In genomic region chr2:66561645-66562336, GRCh38 we compare ENCODE assay signal across 16 cellular contexts.
DNase-seq lines count a peak whose midpoint lies in the region; ATAC-seq, FAIRE-seq and TF ChIP-seq lines count a peak whose summit lies in the region.
"Had no signal": no experiment of that assay in that cellular context is flagged by ENCODE, and none has a peak within 500 bp of the region (broad histone marks: within the 10 kb centered on the region; RNA-seq: fewer than 3 reads in every experiment).

No MANE protein-coding gene starts in this region.

- no peak overlapping the region for H2BK120ac ChIP-seq in H9 (ENCODE audit: low read depth, low read length, poor library complexity, severe bottlenecking)

- H3T11ph ChIP-seq in H9 (ENCODE audit: low read length), result no peak overlapping the region

- no peak overlapping the region for H3K14ac ChIP-seq in H9 (ENCODE audit: insufficient read depth, low read length)

- H3K27ac Mint-ChIP-seq in astrocyte (ENCODE audit: unreplicated experiment), result no peak overlapping the region
- peak overlapping the region in 1 of 3 experiments; percentile 85; a peak in 3 of 7 replicates for H3K27ac Mint-ChIP-seq in H9
- H3K27ac Mint-ChIP-seq: activated T-helper 17 cell treated with anti-CD3 and anti-CD28 coated beads, Interleukin-2, amount 50 U/mL, for 72 hours had no signal

- FAIRE-seq in astrocyte (lab: Jason Lieb, UNC), result peak; percentile 26
- FAIRE-seq in HepG2 (lab: Jason Lieb, UNC), result no peak
- FAIRE-seq: keratinocyte had no signal

- no peak overlapping the region for H2AFZ ChIP-seq in astrocyte (ENCODE audit: low read depth, low read length)
- H2AFZ ChIP-seq in HepG2 (ENCODE audit: low read length), result no peak overlapping the region
- H2AFZ ChIP-seq in H9 (ENCODE audit: low read length), result no peak overlapping the region

- CTCF ChIA-PET in HepG2 (lab: Yijun Ruan, JAX; ENCODE audit: low intra/inter-chr PET ratio, low total read pairs), result no interaction called here

- H3K79me1 ChIP-seq in H9 (ENCODE audit: insufficient read depth, low read depth, low read length, poor library complexity, severe bottlenecking), result no peaks in the 10 kb centered on the region

- TF ChIP-seq CTCF in astrocyte (IDR thresholded peaks at IDR 0.05; ENCODE audit: insufficient read depth, low read depth, low read length), result no peak
- no peak for TF ChIP-seq CTCF in HepG2 (CRISPR knock-in tag; IDR thresholded peaks at IDR 0.05)
- TF ChIP-seq CTCF in stomach (IDR thresholded peaks at IDR 0.05), result no peak
- TF ChIP-seq CTCF in spleen (IDR thresholded peaks at IDR 0.05 in 8 of 11, conservative IDR thresholded peaks at IDR 0.05 in 3 of 11), result no peak
- no peak for TF ChIP-seq CTCF in H9 (conservative IDR thresholded peaks at IDR 0.05)

- H2BK12ac ChIP-seq in H9 (ENCODE audit: insufficient read length, low read depth, low read length), result no peak overlapping the region

- H3K27me3 Mint-ChIP-seq in astrocyte (ENCODE audit: low read depth, unreplicated experiment), result no peaks in the 10 kb centered on the region
- H3K27me3 Mint-ChIP-seq in H9 (ENCODE audit: low read depth), result peaks cover 2% of the 10 kb centered on the region; the same call in 1 of the 2 replicates

- H3K9me3 ChIP-seq in astrocyte (ENCODE audit: insufficient read depth, low read depth, low read length) (no peaks in the 10 kb centered on the region), HepG2 (ENCODE audit: low read length) (no peaks in the 10 kb centered on the region), stomach (no peaks in the 10 kb centered on the region), spleen (no peaks in the 10 kb centered on the region), H9 (ENCODE audit: control insufficient read depth, low read depth, low read length) (no peaks in the 10 kb centered on the region)
- H3K9me3 ChIP-seq: ascending aorta had no signal

- H3K9me3 Mint-ChIP-seq in astrocyte (ENCODE audit: unreplicated experiment) (no peaks in the 10 kb centered on the region), H9 (no peaks in the 10 kb centered on the region)
- H3K9me3 Mint-ChIP-seq: activated T-helper 17 cell treated with anti-CD3 and anti-CD28 coated beads, Interleukin-2, amount 50 U/mL, for 72 hours had no signal

- H3K27ac ChIP-seq in astrocyte (ENCODE audit: low read depth, low read length) (no peak overlapping the region), HepG2 (ENCODE audit: extremely low read length, insufficient read depth, low read length) (no peak overlapping the region), stomach (peak overlapping the region in 3 of 5 donors; percentile 30 to 43 (median 34)), spleen (no peak overlapping the region), H9 (ENCODE audit: insufficient read length, low read depth, low read length) (no peak overlapping the region)
- H3K27ac ChIP-seq: ascending aorta had no signal

- no TSS peak for BruUV-seq in HepG2 (replicated peaks; lab: Mats Ljungman, UMichigan)

- H4K20me1 ChIP-seq in astrocyte (ENCODE audit: insufficient read depth, low read length), result peaks cover 4% of the 10 kb centered on the region
- H4K20me1 ChIP-seq in HepG2 (ENCODE audit: insufficient read depth, low read length), result no peaks in the 10 kb centered on the region; the same call in 1 of the 2 replicates
- no peaks in the 10 kb centered on the region for H4K20me1 ChIP-seq in H9 (ENCODE audit: control insufficient read depth, insufficient read depth, insufficient read length)

- H3K36me3 Mint-ChIP-seq in astrocyte (ENCODE audit: low read depth, unreplicated experiment) (no peaks in the 10 kb centered on the region), H9 (ENCODE audit: insufficient read depth in 1 of 3, low read depth in 3 of 3) (no peaks in the 10 kb centered on the region)
- H3K36me3 Mint-ChIP-seq: CD4-positive, alpha-beta memory T cell had no signal

- ATAC-seq in HepG2, result no peak
- ATAC-seq: activated T-helper 17 cell treated with anti-CD3 and anti-CD28 coated beads, Interleukin-2, amount 50 U/mL, for 72 hours had no signal

- H2BK15ac ChIP-seq in H9 (ENCODE audit: low read depth, low read length), result no peak overlapping the region

- intact Hi-C loops in HepG2 (cut with micrococcal nuclease; ENCODE audit: unreplicated experiment) (no loop called here), stomach (cut with DNase I; ENCODE audit: low total_unique reads) (no loop called here), spleen (cut with DNase I; ENCODE audit: low total_unique reads) (no loop called here)

- H3K4me1 Mint-ChIP-seq in astrocyte (ENCODE audit: low read depth, unreplicated experiment) (peaks cover 8% of the 10 kb centered on the region), H9 (peaks cover 14 to 19% of the 10 kb centered on the region in 2 experiments)
- H3K4me1 Mint-ChIP-seq: activated T-helper 17 cell treated with anti-CD3 and anti-CD28 coated beads, Interleukin-2, amount 50 U/mL, for 72 hours; CD4-positive, alpha-beta memory T cell had no signal

- H4K8ac ChIP-seq in H9 (replicated peaks; ENCODE audit: insufficient read length, low read depth, low read length), result no peak overlapping the region

- H3K27me3 ChIP-seq in astrocyte (ENCODE audit: insufficient read depth, low read length) (no peaks in the 10 kb centered on the region), HepG2 (ENCODE audit: control insufficient read depth in 1 of 2, insufficient read depth in 2 of 2, low read length in 2 of 2) (no peaks in the 10 kb centered on the region), stomach (no peaks in the 10 kb centered on the region), spleen (replicated peaks in 1 of 7) (no peaks in the 10 kb centered on the region), H9 (ENCODE audit: insufficient read depth, low read length) (no peaks in the 10 kb centered on the region)
- H3K27me3 ChIP-seq: ascending aorta had no signal

- TF ChIP-seq EP300 in HepG2 (IDR thresholded peaks at IDR 0.05; ENCODE audit: low read depth in 2 of 2, low read length in 2 of 2) (no peak), HepG2 (CRISPR knock-in tag; IDR thresholded peaks at IDR 0.05; ENCODE audit: borderline replicate concordance) (no peak), stomach (IDR thresholded peaks at IDR 0.05) (no peak)

- no peak overlapping the region for H3K4ac ChIP-seq in H9 (ENCODE audit: low read depth, low read length)

- H3K4me3 Mint-ChIP-seq in astrocyte (ENCODE audit: unreplicated experiment) (no peak overlapping the region), H9 (no peak overlapping the region; a peak in 2 of 5 replicates)
- H3K4me3 Mint-ChIP-seq: activated T-helper 17 cell treated with anti-CD3 and anti-CD28 coated beads, Interleukin-2, amount 50 U/mL, for 72 hours; CD4-positive, alpha-beta memory T cell had no signal

- H3K36me3 ChIP-seq in astrocyte (ENCODE audit: insufficient read depth, low read length) (no peaks in the 10 kb centered on the region), HepG2 (replicated peaks in 1 of 2; ENCODE audit: control insufficient read depth in 1 of 2, insufficient read depth in 2 of 2, low read length in 2 of 2) (no peaks in the 10 kb centered on the region), stomach (no peaks in the 10 kb centered on the region), spleen (no peaks in the 10 kb centered on the region)
- H3K36me3 ChIP-seq: ascending aorta had no signal

- WGBS in HepG2 (ENCODE audit: low lambda C conversion rate), result 72% methylated on average over 3 of the region's 3 CpGs
- 51 to 69% (median 59%) methylated on average over 3 of the region's 3 CpGs for WGBS in stomach, 5 donors
- 39 to 56% (median 54%) methylated on average over 3 of the region's 3 CpGs for WGBS in spleen, 5 donors
- WGBS in H9 (ENCODE audit: extremely low coverage, insufficient read length, low lambda C conversion rate), result no CpG with 5 or more reads among the region's 3 CpGs

- no peak overlapping the region for H3K23ac ChIP-seq in H9 (ENCODE audit: insufficient read length, low read depth, low read length)

- H3K4me3 ChIP-seq in astrocyte (ENCODE audit: insufficient read depth, low read depth, low read length) (no peak overlapping the region), HepG2 (replicated peaks in 1 of 3; ENCODE audit: insufficient read depth in 1 of 3, low read depth in 2 of 3, low read length in 3 of 3) (no peak overlapping the region), stomach (no peak overlapping the region), spleen (no peak overlapping the region)
- H3K4me3 ChIP-seq: ascending aorta had no signal

- TF ChIP-seq POLR2A in HepG2 (IDR thresholded peaks at IDR 0.05; ENCODE audit: insufficient read depth in 1 of 2, low read depth in 2 of 2, low read length in 2 of 2) (no peak), stomach (IDR thresholded peaks at IDR 0.05) (no peak), spleen (IDR thresholded peaks at IDR 0.05) (no peak)

- no peaks in the 10 kb centered on the region for H3K23me2 ChIP-seq in H9 (ENCODE audit: insufficient read length, low read depth, low read length, poor library complexity, severe bottlenecking)

- peaks cover 3% of the 10 kb centered on the region for H3K4me1 ChIP-seq in astrocyte (ENCODE audit: insufficient read depth, low read length)
- peaks cover 15% of the 10 kb centered on the region for H3K4me1 ChIP-seq in HepG2 (ENCODE audit: insufficient read depth, low read length)
- H3K4me1 ChIP-seq in stomach, result peaks cover 0 to 44% (median 17%) of the 10 kb centered on the region in 4 donors
- H3K4me1 ChIP-seq in spleen, result peaks cover 0 to 12% (median 0%) of the 10 kb centered on the region in 6 donors
- peaks cover 3% of the 10 kb centered on the region; the same call in 1 of the 2 replicates for H3K4me1 ChIP-seq in H9 (ENCODE audit: insufficient read depth, low read length)

- no peak overlapping the region for H2BK20ac ChIP-seq in H9 (ENCODE audit: low read depth, low read length, poor library complexity, severe bottlenecking)

- H3K56ac ChIP-seq in H9 (ENCODE audit: insufficient read length, low read depth, low read length), result no peak overlapping the region

- in situ Hi-C loops in KBM-7 (cut with MboI; ENCODE audit: low pct_unique_long_range_greater_than_20kb, low sequenced_read_pairs), result no loop called here
- in situ Hi-C loops in HepG2 (cut with HindIII; ENCODE audit: extremely low pct_ligation_motif_present, low pct_unique_long_range_greater_than_20kb), result no loop called here

- H3K9ac ChIP-seq in astrocyte (ENCODE audit: low read length) (no peak overlapping the region), HepG2 (ENCODE audit: insufficient read depth, low read depth, low read length) (no peak overlapping the region), H9 (ENCODE audit: extremely low read depth, insufficient read length, low read length) (no peak overlapping the region)

- H3K79me2 ChIP-seq in astrocyte (ENCODE audit: insufficient read depth, low read length), result no peaks in the 10 kb centered on the region
- no peaks in the 10 kb centered on the region for H3K79me2 ChIP-seq in HepG2 (ENCODE audit: insufficient read depth, low read length)
- no peaks in the 10 kb centered on the region for H3K79me2 ChIP-seq in H9 (ENCODE audit: insufficient read depth, low read length)

- DNase-seq in KBM-7 (peak; percentile 40), astrocyte (ENCODE audit: low read depth) (no peak), HepG2 (ENCODE audit: low spot score) (no peak), stomach (no peak), spleen (no peak), H9 (no peak), activated gamma-delta T cell treated with Interleukin-2 at 50 U/mL for 16 hours (no peak)
- DNase-seq in NK-92 treated with Interleukin-12 subunit alpha and Interleukin-12 subunit beta, amount 100 ng/mL, for 24 hours (lab: John Stamatoyannopoulos, UW), result no peak
- DNase-seq: activated CD4-positive, alpha-beta T cell treated with anti-CD3 and anti-CD28 coated beads, Interleukin-2, amount 50 U/mL, for 4 hours; CD4-positive, alpha-beta memory T cell; effector CD4-positive, alpha-beta T cell; NCI-H1436 treated with DMSO at 0.1 percent for 48 hours; T1000 had no signal

- H2BK5ac ChIP-seq in H9 (ENCODE audit: insufficient read length, low read length), result no peak overlapping the region

- H4K5ac ChIP-seq in H9 (ENCODE audit: insufficient read length, low read depth, low read length), result no peak overlapping the region

- no peak overlapping the region for H3K4me2 ChIP-seq in astrocyte (ENCODE audit: low read length)
- H3K4me2 ChIP-seq in HepG2 (ENCODE audit: low read depth, low read length), result no peak overlapping the region
- H3K4me2 ChIP-seq in H9 (ENCODE audit: insufficient read depth, insufficient read length, low read length), result no peak overlapping the region

- POLR2A ChIA-PET in HepG2 (lab: Yijun Ruan, JAX), result no interaction called here

- H3K18ac ChIP-seq in H9 (ENCODE audit: insufficient read length, low read depth, low read length), result no peak overlapping the region

- H2AK5ac ChIP-seq in H9 (ENCODE audit: insufficient read length, low read length), result no peak overlapping the region

- no peak for TF ChIP-seq RAD21 in HepG2 (CRISPR knock-in tag; IDR thresholded peaks at IDR 0.05)

- no peak overlapping the region for H4K91ac ChIP-seq in H9 (ENCODE audit: insufficient read length, low read depth, low read length)

Comparison
In these comparisons a context has a peak if more than half of its experiments do, and no peak if none do; other contexts are left out.
1. H3K27ac ChIP-seq: peak in stomach (3 of 5); none in astrocyte (single experiment), HepG2 (single experiment), spleen (0 of 8) and H9 (single experiment).